In genomic region chr2:68448671-68449394, GRCh38 we compare ENCODE assay signal across 14 cellular contexts. TPM values are rescaled to one million over a fixed set of nuclear protein-coding genes. Genes with fewer than 3 reads are reported as not detected.
DNase-seq lines count a peak whose midpoint lies in the region; ATAC-seq and TF ChIP-seq lines count a peak whose summit lies in the region.
"Had no signal": no experiment of that assay in that cellular context is flagged by ENCODE, and none has a peak within 500 bp of the region (broad histone marks: within the 10 kb centered on the region; RNA-seq: fewer than 3 reads in every experiment).

No MANE protein-coding gene starts in this region.

- H3K36me3 ChIP-seq in lower lobe of right lung, result no peaks in the 10 kb centered on the region

- CTCF ChIA-PET in activated naive CD4-positive, alpha-beta T cell treated with anti-CD3 and anti-CD28 coated beads, Interleukin-2, amount 10 ng/mL, durations not matched to agents 7 days and 5 days (lab: Charles Lee), result no interaction called here
- CTCF ChIA-PET in activated CD8-positive, alpha-beta T cell treated with anti-CD3 and anti-CD28 coated beads for 36 hours (lab: Charles Lee), result interaction anchor here (1.4 to 2.0 kb wide), 2 partner anchors 15 to 150 kb away, joined by 3 to 7 read pairs; no protein-coding TSS in a partner anchor

- intact Hi-C loops in activated CD8-positive, alpha-beta T cell treated with anti-CD3 and anti-CD28 coated beads for 36 hours (cut with micrococcal nuclease), result no loop called here
- intact Hi-C loops in lower lobe of right lung (cut with DNase I), result no loop called here

- no peak overlapping the region for H3K4me3 Mint-ChIP-seq in activated naive CD4-positive, alpha-beta T cell treated with anti-CD3 and anti-CD28 coated beads, Interleukin-2, amount 10 ng/mL, durations not matched to agents 7 days and 5 days
- H3K4me3 Mint-ChIP-seq in activated CD8-positive, alpha-beta T cell treated with anti-CD3 and anti-CD28 coated beads for 36 hours, result no peak overlapping the region

- peak; percentile 65 for ATAC-seq in activated CD8-positive, alpha-beta T cell treated with anti-CD3 and anti-CD28 coated beads for 36 hours
- ATAC-seq in lower lobe of right lung (peak; percentile 51 to 68), HG03342 (IDR thresholded peaks at IDR 0.05; ENCODE audit: unreplicated experiment) (no peak)
- ATAC-seq in stimulated activated naive CD8-positive, alpha-beta T cell treated with anti-CD3 and anti-CD28 coated beads, Interleukin-15, Interleukin-2, amounts not matched to agents 100 U/mL and 50 U/mL, for 24 hours, result peak; percentile 60

- H3K27me3 ChIP-seq in lower lobe of right lung (ENCODE audit: low read depth), result no peaks in the 10 kb centered on the region

- peak; percentile 55 for DNase-seq in activated naive CD4-positive, alpha-beta T cell treated with anti-CD3 and anti-CD28 coated beads, Interleukin-2, amount 10 ng/mL, durations not matched to agents 7 days and 5 days
- DNase-seq in activated naive CD4-positive, alpha-beta T cell treated with Interleukin-2 at 50 U/mL for 16 hours, result no peak
- DNase-seq in activated CD8-positive, alpha-beta T cell treated with anti-CD3 and anti-CD28 coated beads for 36 hours, result peak; percentile 40
- DNase-seq in lower lobe of right lung (no peak), NCI-H748 treated with DMSO at 0.1 percent for 48 hours (lab: John Stamatoyannopoulos, UW) (no peak), NCI-H510A treated with DMSO at 0.1 percent for 48 hours (lab: John Stamatoyannopoulos, UW) (no peak)
- no peak for DNase-seq in stimulated activated naive CD8-positive, alpha-beta T cell treated with anti-CD3 and anti-CD28 coated beads, Interleukin-15, Interleukin-2, amounts not matched to agents 100 U/mL and 50 U/mL, for 24 hours
- DNase-seq: Kasumi-1; NCI-H1436; NCI-H226; stimulated activated CD4-positive, alpha-beta T cell treated with anti-CD3 and anti-CD28 coated beads, Interleukin-2, amount 100 ng/mL, for 48 hours; stimulated activated CD8-positive, alpha-beta memory T cell treated with anti-CD3 and anti-CD28 coated beads, Interleukin-4, amount 100 ng/mL, for 48 hours; trophoblast cell had no signal

- H3K4me3 ChIP-seq in lower lobe of right lung, result no peak overlapping the region

- no peaks in the 10 kb centered on the region for H3K36me3 Mint-ChIP-seq in activated naive CD4-positive, alpha-beta T cell treated with anti-CD3 and anti-CD28 coated beads, Interleukin-2, amount 10 ng/mL, durations not matched to agents 7 days and 5 days
- H3K36me3 Mint-ChIP-seq in activated CD8-positive, alpha-beta T cell treated with anti-CD3 and anti-CD28 coated beads for 36 hours (ENCODE audit: low read depth), result no peaks in the 10 kb centered on the region

- TF ChIP-seq CTCF in activated CD8-positive, alpha-beta T cell treated with anti-CD3 and anti-CD28 coated beads for 36 hours (IDR thresholded peaks at IDR 0.05), result no peak
- no peak for TF ChIP-seq CTCF in lower lobe of right lung (IDR thresholded peaks at IDR 0.05)

- H3K9me3 Mint-ChIP-seq in activated naive CD4-positive, alpha-beta T cell treated with anti-CD3 and anti-CD28 coated beads, Interleukin-2, amount 10 ng/mL, durations not matched to agents 7 days and 5 days, result no peaks in the 10 kb centered on the region
- peaks cover 3% of the 10 kb centered on the region for H3K9me3 Mint-ChIP-seq in activated CD8-positive, alpha-beta T cell treated with anti-CD3 and anti-CD28 coated beads for 36 hours

- no peak overlapping the region for H3K27ac Mint-ChIP-seq in activated naive CD4-positive, alpha-beta T cell treated with anti-CD3 and anti-CD28 coated beads, Interleukin-2, amount 10 ng/mL, durations not matched to agents 7 days and 5 days
- no peak overlapping the region for H3K27ac Mint-ChIP-seq in activated CD8-positive, alpha-beta T cell treated with anti-CD3 and anti-CD28 coated beads for 36 hours

- no peak overlapping the region for H3K27ac ChIP-seq in lower lobe of right lung

- no peaks in the 10 kb centered on the region for H3K4me1 ChIP-seq in lower lobe of right lung

- peaks cover 7% of the 10 kb centered on the region for H3K4me1 Mint-ChIP-seq in activated naive CD4-positive, alpha-beta T cell treated with anti-CD3 and anti-CD28 coated beads, Interleukin-2, amount 10 ng/mL, durations not matched to agents 7 days and 5 days
- peaks cover 10% of the 10 kb centered on the region for H3K4me1 Mint-ChIP-seq in activated CD8-positive, alpha-beta T cell treated with anti-CD3 and anti-CD28 coated beads for 36 hours (ENCODE audit: low read depth)

- POLR2A ChIA-PET in activated CD8-positive, alpha-beta T cell treated with anti-CD3 and anti-CD28 coated beads for 36 hours (lab: Charles Lee), result interaction anchor here (0.9 kb wide), 1 partner anchor 194 kb away, joined by 3 read pairs; no protein-coding TSS in a partner anchor

- H3K27me3 Mint-ChIP-seq in activated naive CD4-positive, alpha-beta T cell treated with anti-CD3 and anti-CD28 coated beads, Interleukin-2, amount 10 ng/mL, durations not matched to agents 7 days and 5 days, result peaks cover 9% of the 10 kb centered on the region
- no peaks in the 10 kb centered on the region for H3K27me3 Mint-ChIP-seq in activated CD8-positive, alpha-beta T cell treated with anti-CD3 and anti-CD28 coated beads for 36 hours

- no peaks in the 10 kb centered on the region for H3K9me3 ChIP-seq in lower lobe of right lung

RNA-seq across cellular contexts. Expression of gene FBXO48, which starts 18.3 kb away (rescaled TPM):
- total RNA-seq in activated CD8-positive, alpha-beta T cell treated with anti-CD3 and anti-CD28 coated beads for 36 hours, result 1 to 10 TPM; 1.3 to 1.4 TPM
- total RNA-seq in lower lobe of right lung, result 2.3 TPM

RNA-seq across cellular contexts. Expression of gene APLF, which starts 18.6 kb away (rescaled TPM):
- 1 to 10 TPM; 2.9 to 3.5 TPM for total RNA-seq in activated CD8-positive, alpha-beta T cell treated with anti-CD3 and anti-CD28 coated beads for 36 hours
- total RNA-seq in lower lobe of right lung, result 5.8 TPM

Comparison
In these comparisons a context has a peak if more than half of its experiments do, and no peak if none do; other contexts are left out.
1. DNase-seq: peak in activated naive CD4-positive, alpha-beta T cell treated with anti-CD3 and anti-CD28 coated beads, Interleukin-2, amount 10 ng/mL, durations not matched to agents 7 days and 5 days (single experiment) and activated CD8-positive, alpha-beta T cell treated with anti-CD3 and anti-CD28 coated beads for 36 hours (single experiment); none in activated naive CD4-positive, alpha-beta T cell treated with Interleukin-2 at 50 U/mL for 16 hours (single experiment), lower lobe of right lung (single experiment), stimulated activated naive CD8-positive, alpha-beta T cell treated with anti-CD3 and anti-CD28 coated beads, Interleukin-15, Interleukin-2, amounts not matched to agents 100 U/mL and 50 U/mL, for 24 hours (single experiment), NCI-H748 treated with DMSO at 0.1 percent for 48 hours (single experiment) and NCI-H510A treated with DMSO at 0.1 percent for 48 hours (single experiment).